ENCODE assay signal across 15 cellular contexts in genomic region chr21:38311091-38311490, GRCh38.
"Had no signal": no experiment of that assay in that cellular context is flagged by ENCODE, and none has a peak within 500 bp of the region (broad histone marks: within the 10 kb centered on the region; RNA-seq: fewer than 3 reads in every experiment).

No MANE protein-coding gene starts in this region.

- H3K36me3 ChIP-seq: adrenal gland, gastrocnemius medialis, heart right ventricle, right lobe of liver, spleen, transverse colon had no signal

- DNase-seq: activated CD4-positive, alpha-beta T cell treated with anti-CD3 and anti-CD28 coated beads, Interleukin-2, amount 50 U/mL, for 1 hour; activated naive CD4-positive, alpha-beta T cell treated with anti-CD3 and anti-CD28 coated beads, Interleukin-2, amount 50 U/mL, for 16 hours; adrenal gland; central memory CD4-positive, alpha-beta T cell; cortex of kidney; effector CD8-positive, alpha-beta T cell; gastrocnemius medialis; heart right ventricle; left ventricle myocardium superior; psoas muscle; right lobe of liver; spleen; stimulated activated CD4-positive, alpha-beta T cell treated with anti-CD3 and anti-CD28 coated beads, Interleukin-1b, Interleukin-23, amount 100 ng/mL, for 48 hours; transverse colon had no signal

- H3K27ac ChIP-seq: adrenal gland, gastrocnemius medialis, psoas muscle, right lobe of liver, transverse colon had no signal

- H3K9me3 ChIP-seq: adrenal gland, gastrocnemius medialis, heart right ventricle, psoas muscle, right lobe of liver, spleen, transverse colon had no signal

- H3K4me3 ChIP-seq: adrenal gland, gastrocnemius medialis, heart right ventricle, psoas muscle, right lobe of liver, spleen, transverse colon had no signal

- H3K4me3 Mint-ChIP-seq: stimulated activated memory B cell treated with anti-CD40 and anti-IgM and Interleukin-4, amounts not matched to agents 10 μg/mL and 1 μg/mL and 100 μg/mL, for 72 hours had no signal

- H3K27me3 ChIP-seq: adrenal gland, gastrocnemius medialis, heart right ventricle, right lobe of liver, spleen had no signal

- H3K4me1 ChIP-seq: gastrocnemius medialis, psoas muscle, transverse colon had no signal

- ATAC-seq: gastrocnemius medialis; heart right ventricle; left ventricle myocardium superior; psoas muscle; stimulated activated memory B cell treated with anti-CD40 and anti-IgM and Interleukin-4, amounts not matched to agents 10 μg/mL and 1 μg/mL and 100 μg/mL, for 72 hours had no signal

- H3K9me3 Mint-ChIP-seq: stimulated activated memory B cell treated with anti-CD40 and anti-IgM and Interleukin-4, amounts not matched to agents 10 μg/mL and 1 μg/mL and 100 μg/mL, for 72 hours had no signal

- H3K27ac Mint-ChIP-seq: stimulated activated memory B cell treated with anti-CD40 and anti-IgM and Interleukin-4, amounts not matched to agents 10 μg/mL and 1 μg/mL and 100 μg/mL, for 72 hours had no signal

- H3K4me1 Mint-ChIP-seq: stimulated activated memory B cell treated with anti-CD40 and anti-IgM and Interleukin-4, amounts not matched to agents 10 μg/mL and 1 μg/mL and 100 μg/mL, for 72 hours had no signal

- H3K36me3 Mint-ChIP-seq: stimulated activated memory B cell treated with anti-CD40 and anti-IgM and Interleukin-4, amounts not matched to agents 10 μg/mL and 1 μg/mL and 100 μg/mL, for 72 hours had no signal
